Comparison of ENCODE assay signal across 9 cellular contexts in the genomic region with DNA sequence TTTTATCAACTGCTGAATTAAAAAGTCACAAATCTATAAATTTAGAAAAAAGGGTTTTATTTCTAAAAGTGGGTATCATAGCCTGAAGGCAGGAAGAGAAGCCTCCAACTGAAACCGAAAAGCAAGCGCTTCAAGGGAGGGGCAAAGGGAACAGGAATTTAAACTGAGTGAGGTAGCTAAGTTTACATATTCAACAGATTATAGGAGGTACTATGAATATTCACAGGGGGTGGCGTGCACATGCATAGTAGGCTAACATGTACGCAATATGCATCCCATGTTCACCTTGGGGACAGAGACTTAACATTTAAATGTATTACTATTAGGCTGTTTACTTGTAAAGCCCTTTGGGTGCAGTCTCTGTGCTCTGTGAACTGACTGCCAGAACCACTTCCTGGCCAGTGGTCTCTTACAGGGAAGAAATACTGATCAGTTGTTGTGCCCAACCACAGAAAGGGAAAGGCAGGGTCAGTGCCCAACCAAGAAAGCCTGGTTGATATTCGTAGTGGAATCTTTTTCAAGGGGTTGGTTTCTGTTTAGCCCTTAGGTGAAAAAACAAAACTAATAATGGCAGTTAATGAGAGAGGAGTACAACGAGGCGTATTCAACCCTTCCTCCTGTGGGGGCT.
DNase-seq lines count a peak whose midpoint lies in the region; ATAC-seq lines count a peak whose summit lies in the region.
"Had no signal": no experiment of that assay in that cellular context is flagged by ENCODE, and none has a peak within 500 bp of the region (broad histone marks: within the 10 kb centered on the region; RNA-seq: fewer than 3 reads in every experiment).

No MANE protein-coding gene starts in this region.

- ATAC-seq in GM19438 (IDR thresholded peaks at IDR 0.05; ENCODE audit: low read depth, unreplicated experiment) (peak; percentile 87), HG03039 (IDR thresholded peaks at IDR 0.05; ENCODE audit: unreplicated experiment) (peak; percentile 77)
- no peak for ATAC-seq in activated naive CD4-positive, alpha-beta T cell treated with anti-CD3 and anti-CD28 coated beads, Interleukin-2, amount 50 U/mL, for 72 hours
- ATAC-seq: PC-3 had no signal

- H3K27ac Mint-ChIP-seq in activated naive CD4-positive, alpha-beta T cell treated with anti-CD3 and anti-CD28 coated beads, Interleukin-2, amount 50 U/mL, for 72 hours = no peak overlapping the region

- DNase-seq in GDM1 (lab: John Stamatoyannopoulos, UW) = peak; percentile 50
- DNase-seq in UCSD-AML1 (lab: John Stamatoyannopoulos, UW; ENCODE audit: unreplicated experiment) = peak; percentile 26
- DNase-seq in activated effector memory CD4-positive, alpha-beta T cell treated with Interleukin-2 at 50 U/mL for 16 hours = no peak
- DNase-seq in stimulated activated CD4-positive, alpha-beta T cell treated with anti-CD3 and anti-CD28 coated beads, Interleukin-4, amount 100 ng/mL, for 4 hours = no peak
- no peak for DNase-seq in activated naive CD4-positive, alpha-beta T cell treated with anti-CD3 and anti-CD28 coated beads, Interleukin-2, amount 50 U/mL, for 72 hours (ENCODE audit: low spot score in 2 of 2)
- DNase-seq in NCI-H510A treated with DMSO at 0.1 percent for 48 hours (lab: John Stamatoyannopoulos, UW) = no peak
- DNase-seq: PC-3 had no signal

- H3K9me3 Mint-ChIP-seq in activated naive CD4-positive, alpha-beta T cell treated with anti-CD3 and anti-CD28 coated beads, Interleukin-2, amount 50 U/mL, for 72 hours = peaks cover 0 to 5% of the 10 kb centered on the region in 2 donors

- no peaks in the 10 kb centered on the region for H3K36me3 Mint-ChIP-seq in activated naive CD4-positive, alpha-beta T cell treated with anti-CD3 and anti-CD28 coated beads, Interleukin-2, amount 50 U/mL, for 72 hours

Comparison
In these comparisons a context has a peak if more than half of its experiments do, and no peak if none do; other contexts are left out.
1. DNase-seq: peak in GDM1 (single experiment) and UCSD-AML1 (single experiment); none in activated effector memory CD4-positive, alpha-beta T cell treated with Interleukin-2 at 50 U/mL for 16 hours (single experiment), stimulated activated CD4-positive, alpha-beta T cell treated with anti-CD3 and anti-CD28 coated beads, Interleukin-4, amount 100 ng/mL, for 4 hours (0 of 2), activated naive CD4-positive, alpha-beta T cell treated with anti-CD3 and anti-CD28 coated beads, Interleukin-2, amount 50 U/mL, for 72 hours (0 of 2) and NCI-H510A treated with DMSO at 0.1 percent for 48 hours (single experiment).
2. ATAC-seq: peak in GM19438 (single experiment) and HG03039 (single experiment); none in activated naive CD4-positive, alpha-beta T cell treated with anti-CD3 and anti-CD28 coated beads, Interleukin-2, amount 50 U/mL, for 72 hours (0 of 2).